Comparison of ENCODE assay signal across 1 cellular context in the genomic region with DNA sequence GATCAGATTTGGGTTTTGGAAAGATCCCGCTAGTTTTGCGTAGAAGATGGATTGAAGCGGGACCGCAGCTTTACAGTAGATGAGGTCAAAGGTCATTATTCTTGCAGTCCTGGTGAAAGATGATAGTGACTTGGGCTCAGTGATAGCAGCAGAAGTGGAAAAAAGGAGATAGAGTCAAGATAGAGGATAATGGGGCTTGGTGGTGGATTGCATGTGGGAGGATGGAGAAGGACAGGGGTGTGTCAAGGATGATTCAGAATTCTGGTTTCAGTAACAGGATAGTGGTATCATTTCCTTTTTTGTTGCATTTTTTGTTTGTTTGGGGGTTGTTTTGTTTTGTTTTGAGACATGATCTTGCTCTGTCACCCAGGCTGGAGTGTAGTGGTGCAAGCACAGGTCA.
TF ChIP-seq lines count a peak whose summit lies in the region.

No MANE protein-coding gene starts in this region.

TF ChIP-seq in K562, 482 proteins besides CTCF, POLR2A, EP300 and RAD21 (continued from another document and continues in another):
- TF ChIP-seq, protein P1, sequence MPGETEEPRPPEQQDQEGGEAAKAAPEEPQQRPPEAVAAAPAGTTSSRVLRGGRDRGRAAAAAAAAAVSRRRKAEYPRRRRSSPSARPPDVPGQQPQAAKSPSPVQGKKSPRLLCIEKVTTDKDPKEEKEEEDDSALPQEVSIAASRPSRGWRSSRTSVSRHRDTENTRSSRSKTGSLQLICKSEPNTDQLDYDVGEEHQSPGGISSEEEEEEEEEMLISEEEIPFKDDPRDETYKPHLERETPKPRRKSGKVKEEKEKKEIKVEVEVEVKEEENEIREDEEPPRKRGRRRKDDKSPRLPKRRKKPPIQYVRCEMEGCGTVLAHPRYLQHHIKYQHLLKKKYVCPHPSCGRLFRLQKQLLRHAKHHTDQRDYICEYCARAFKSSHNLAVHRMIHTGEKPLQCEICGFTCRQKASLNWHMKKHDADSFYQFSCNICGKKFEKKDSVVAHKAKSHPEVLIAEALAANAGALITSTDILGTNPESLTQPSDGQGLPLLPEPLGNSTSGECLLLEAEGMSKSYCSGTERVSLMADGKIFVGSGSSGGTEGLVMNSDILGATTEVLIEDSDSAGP (CRISPR knock-in tag; IDR thresholded peaks at IDR 0.05), result no peak
- peak; percentile 77; the same call in 1 of the 2 replicates for TF ChIP-seq ELF4 (CRISPR knock-in tag; IDR thresholded peaks at IDR 0.05)
- TF ChIP-seq ZNF41 (CRISPR knock-in tag; conservative IDR thresholded peaks at IDR 0.05), result no peak
- TF ChIP-seq TEAD4 (IDR thresholded peaks at IDR 0.05; ENCODE audit: low read length), result peak; percentile 63
- no peak for TF ChIP-seq TEAD4 (CRISPR knock-in tag; IDR thresholded peaks at IDR 0.05; ENCODE audit: borderline replicate concordance)
- TF ChIP-seq FOXK2 (conservative IDR thresholded peaks at IDR 0.05 in 1 of 2, IDR thresholded peaks at IDR 0.05 in 1 of 2; ENCODE audit: low read depth in 2 of 2), result no peak
- TF ChIP-seq, protein P2, sequence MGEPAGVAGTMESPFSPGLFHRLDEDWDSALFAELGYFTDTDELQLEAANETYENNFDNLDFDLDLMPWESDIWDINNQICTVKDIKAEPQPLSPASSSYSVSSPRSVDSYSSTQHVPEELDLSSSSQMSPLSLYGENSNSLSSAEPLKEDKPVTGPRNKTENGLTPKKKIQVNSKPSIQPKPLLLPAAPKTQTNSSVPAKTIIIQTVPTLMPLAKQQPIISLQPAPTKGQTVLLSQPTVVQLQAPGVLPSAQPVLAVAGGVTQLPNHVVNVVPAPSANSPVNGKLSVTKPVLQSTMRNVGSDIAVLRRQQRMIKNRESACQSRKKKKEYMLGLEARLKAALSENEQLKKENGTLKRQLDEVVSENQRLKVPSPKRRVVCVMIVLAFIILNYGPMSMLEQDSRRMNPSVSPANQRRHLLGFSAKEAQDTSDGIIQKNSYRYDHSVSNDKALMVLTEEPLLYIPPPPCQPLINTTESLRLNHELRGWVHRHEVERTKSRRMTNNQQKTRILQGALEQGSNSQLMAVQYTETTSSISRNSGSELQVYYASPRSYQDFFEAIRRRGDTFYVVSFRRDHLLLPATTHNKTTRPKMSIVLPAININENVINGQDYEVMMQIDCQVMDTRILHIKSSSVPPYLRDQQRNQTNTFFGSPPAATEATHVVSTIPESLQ (CRISPR knock-in tag; IDR thresholded peaks at IDR 0.05), result no peak
- no peak for TF ChIP-seq BRD9 (IDR thresholded peaks at IDR 0.05; ENCODE audit: low read depth, partially characterized antibody)
- no peak for TF ChIP-seq SMAD3 (CRISPR knock-in tag; conservative IDR thresholded peaks at IDR 0.05)
- peak; percentile 80 for TF ChIP-seq TAL1 (IDR thresholded peaks at IDR 0.05)
- TF ChIP-seq KLF16 (IDR thresholded peaks at IDR 0.05), result peak; percentile 63; the same call in 1 of the 2 replicates
- no peak for TF ChIP-seq ZNF232 (CRISPR knock-in tag; IDR thresholded peaks at IDR 0.05)
- TF ChIP-seq, protein P3, sequence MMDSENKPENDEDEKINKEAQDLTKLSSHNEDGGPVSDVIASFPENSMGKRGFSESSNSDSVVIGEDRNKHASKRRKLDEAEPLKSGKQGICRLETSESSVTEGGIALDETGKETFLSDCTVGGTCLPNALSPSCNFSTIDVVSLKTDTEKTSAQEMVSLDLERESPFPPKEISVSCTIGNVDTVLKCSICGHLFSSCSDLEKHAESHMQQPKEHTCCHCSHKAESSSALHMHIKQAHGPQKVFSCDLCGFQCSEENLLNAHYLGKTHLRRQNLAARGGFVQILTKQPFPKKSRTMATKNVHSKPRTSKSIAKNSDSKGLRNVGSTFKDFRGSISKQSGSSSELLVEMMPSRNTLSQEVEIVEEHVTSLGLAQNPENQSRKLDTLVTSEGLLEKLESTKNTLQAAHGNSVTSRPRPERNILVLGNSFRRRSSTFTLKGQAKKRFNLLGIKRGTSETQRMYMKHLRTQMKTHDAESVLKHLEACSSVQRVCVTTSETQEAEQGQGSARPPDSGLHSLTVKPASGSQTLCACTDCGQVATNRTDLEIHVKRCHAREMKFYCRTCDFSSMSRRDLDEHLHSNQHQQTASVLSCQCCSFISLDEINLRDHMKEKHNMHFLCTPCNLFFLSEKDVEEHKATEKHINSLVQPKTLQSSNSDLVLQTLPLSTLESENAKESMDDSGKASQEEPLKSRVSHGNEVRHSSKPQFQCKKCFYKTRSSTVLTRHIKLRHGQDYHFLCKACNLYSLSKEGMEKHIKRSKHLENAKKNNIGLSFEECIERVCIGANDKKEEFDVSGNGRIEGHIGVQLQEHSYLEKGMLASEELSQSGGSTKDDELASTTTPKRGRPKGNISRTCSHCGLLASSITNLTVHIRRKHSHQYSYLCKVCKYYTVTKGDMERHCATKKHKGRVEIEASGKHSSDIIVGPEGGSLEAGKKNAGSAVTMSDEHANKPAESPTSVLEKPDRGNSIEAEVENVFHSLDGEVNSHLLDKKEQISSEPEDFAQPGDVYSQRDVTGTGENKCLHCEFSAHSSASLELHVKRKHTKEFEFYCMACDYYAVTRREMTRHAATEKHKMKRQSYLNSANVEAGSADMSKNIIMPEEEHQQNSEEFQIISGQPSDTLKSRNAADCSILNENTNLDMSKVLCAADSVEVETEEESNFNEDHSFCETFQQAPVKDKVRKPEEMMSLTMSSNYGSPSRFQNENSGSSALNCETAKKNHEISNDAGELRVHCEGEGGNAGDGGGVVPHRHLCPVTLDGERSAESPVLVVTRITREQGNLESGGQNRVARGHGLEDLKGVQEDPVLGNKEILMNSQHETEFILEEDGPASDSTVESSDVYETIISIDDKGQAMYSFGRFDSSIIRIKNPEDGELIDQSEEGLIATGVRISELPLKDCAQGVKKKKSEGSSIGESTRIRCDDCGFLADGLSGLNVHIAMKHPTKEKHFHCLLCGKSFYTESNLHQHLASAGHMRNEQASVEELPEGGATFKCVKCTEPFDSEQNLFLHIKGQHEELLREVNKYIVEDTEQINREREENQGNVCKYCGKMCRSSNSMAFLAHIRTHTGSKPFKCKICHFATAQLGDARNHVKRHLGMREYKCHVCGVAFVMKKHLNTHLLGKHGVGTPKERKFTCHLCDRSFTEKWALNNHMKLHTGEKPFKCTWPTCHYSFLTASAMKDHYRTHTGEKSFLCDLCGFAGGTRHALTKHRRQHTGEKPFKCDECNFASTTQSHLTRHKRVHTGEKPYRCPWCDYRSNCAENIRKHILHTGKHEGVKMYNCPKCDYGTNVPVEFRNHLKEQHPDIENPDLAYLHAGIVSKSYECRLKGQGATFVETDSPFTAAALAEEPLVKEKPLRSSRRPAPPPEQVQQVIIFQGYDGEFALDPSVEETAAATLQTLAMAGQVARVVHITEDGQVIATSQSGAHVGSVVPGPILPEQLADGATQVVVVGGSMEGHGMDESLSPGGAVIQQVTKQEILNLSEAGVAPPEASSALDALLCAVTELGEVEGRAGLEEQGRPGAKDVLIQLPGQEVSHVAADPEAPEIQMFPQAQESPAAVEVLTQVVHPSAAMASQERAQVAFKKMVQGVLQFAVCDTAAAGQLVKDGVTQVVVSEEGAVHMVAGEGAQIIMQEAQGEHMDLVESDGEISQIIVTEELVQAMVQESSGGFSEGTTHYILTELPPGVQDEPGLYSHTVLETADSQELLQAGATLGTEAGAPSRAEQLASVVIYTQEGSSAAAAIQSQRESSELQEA (IDR thresholded peaks at IDR 0.05; ENCODE audit: low read depth), result no peak
- no peak for TF ChIP-seq ATF1 (CRISPR knock-in tag; IDR thresholded peaks at IDR 0.05)
- TF ChIP-seq ATF1 (tag; IDR thresholded peaks at IDR 0.05), result no peak
- TF ChIP-seq SPI1 (IDR thresholded peaks at IDR 0.05; ENCODE audit: borderline replicate concordance, low read depth, low read length), result no peak
- no peak for TF ChIP-seq NONO (IDR thresholded peaks at IDR 0.05; ENCODE audit: low read depth in 2 of 2, low read length in 1 of 2)
- no peak for TF ChIP-seq NCOA1 (IDR thresholded peaks at IDR 0.05; ENCODE audit: low read depth)
- TF ChIP-seq PPARD (CRISPR knock-in tag; IDR thresholded peaks at IDR 0.05), result no peak
- TF ChIP-seq, protein P4, sequence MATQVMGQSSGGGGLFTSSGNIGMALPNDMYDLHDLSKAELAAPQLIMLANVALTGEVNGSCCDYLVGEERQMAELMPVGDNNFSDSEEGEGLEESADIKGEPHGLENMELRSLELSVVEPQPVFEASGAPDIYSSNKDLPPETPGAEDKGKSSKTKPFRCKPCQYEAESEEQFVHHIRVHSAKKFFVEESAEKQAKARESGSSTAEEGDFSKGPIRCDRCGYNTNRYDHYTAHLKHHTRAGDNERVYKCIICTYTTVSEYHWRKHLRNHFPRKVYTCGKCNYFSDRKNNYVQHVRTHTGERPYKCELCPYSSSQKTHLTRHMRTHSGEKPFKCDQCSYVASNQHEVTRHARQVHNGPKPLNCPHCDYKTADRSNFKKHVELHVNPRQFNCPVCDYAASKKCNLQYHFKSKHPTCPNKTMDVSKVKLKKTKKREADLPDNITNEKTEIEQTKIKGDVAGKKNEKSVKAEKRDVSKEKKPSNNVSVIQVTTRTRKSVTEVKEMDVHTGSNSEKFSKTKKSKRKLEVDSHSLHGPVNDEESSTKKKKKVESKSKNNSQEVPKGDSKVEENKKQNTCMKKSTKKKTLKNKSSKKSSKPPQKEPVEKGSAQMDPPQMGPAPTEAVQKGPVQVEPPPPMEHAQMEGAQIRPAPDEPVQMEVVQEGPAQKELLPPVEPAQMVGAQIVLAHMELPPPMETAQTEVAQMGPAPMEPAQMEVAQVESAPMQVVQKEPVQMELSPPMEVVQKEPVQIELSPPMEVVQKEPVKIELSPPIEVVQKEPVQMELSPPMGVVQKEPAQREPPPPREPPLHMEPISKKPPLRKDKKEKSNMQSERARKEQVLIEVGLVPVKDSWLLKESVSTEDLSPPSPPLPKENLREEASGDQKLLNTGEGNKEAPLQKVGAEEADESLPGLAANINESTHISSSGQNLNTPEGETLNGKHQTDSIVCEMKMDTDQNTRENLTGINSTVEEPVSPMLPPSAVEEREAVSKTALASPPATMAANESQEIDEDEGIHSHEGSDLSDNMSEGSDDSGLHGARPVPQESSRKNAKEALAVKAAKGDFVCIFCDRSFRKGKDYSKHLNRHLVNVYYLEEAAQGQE (CRISPR knock-in tag; IDR thresholded peaks at IDR 0.05; ENCODE audit: low read depth), result no peak
- no peak for TF ChIP-seq ZNF707 (CRISPR knock-in tag; conservative IDR thresholded peaks at IDR 0.05)
- TF ChIP-seq SMAD4 (CRISPR knock-in tag; conservative IDR thresholded peaks at IDR 0.05), result 0 out of 2 replicates have a peak, but pooled peaks have one; percentile 15
- TF ChIP-seq ZFPM2 (CRISPR knock-in tag; IDR thresholded peaks at IDR 0.05), result no peak
- TF ChIP-seq ZNF224 (CRISPR knock-in tag; IDR thresholded peaks at IDR 0.05), result no peak
- TF ChIP-seq SMARCB1 (IDR thresholded peaks at IDR 0.05; ENCODE audit: insufficient read length, low read depth), result no peak
- TF ChIP-seq, protein P5, sequence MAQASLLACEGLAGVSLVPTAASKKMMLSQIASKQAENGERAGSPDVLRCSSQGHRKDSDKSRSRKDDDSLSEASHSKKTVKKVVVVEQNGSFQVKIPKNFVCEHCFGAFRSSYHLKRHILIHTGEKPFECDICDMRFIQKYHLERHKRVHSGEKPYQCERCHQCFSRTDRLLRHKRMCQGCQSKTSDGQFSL (CRISPR knock-in tag; IDR thresholded peaks at IDR 0.05), result no peak
- TF ChIP-seq, protein P5 (tag; IDR thresholded peaks at IDR 0.05), result no peak
- TF ChIP-seq FOXM1 (IDR thresholded peaks at IDR 0.05; ENCODE audit: low read depth), result peak; percentile 29; the same call in 1 of the 2 replicates
- TF ChIP-seq FOXM1 (CRISPR knock-in tag; IDR thresholded peaks at IDR 0.05; ENCODE audit: low read depth), result no peak
- TF ChIP-seq ZNF197 (CRISPR knock-in tag; IDR thresholded peaks at IDR 0.05; ENCODE audit: low read depth), result no peak
- TF ChIP-seq, protein P6, sequence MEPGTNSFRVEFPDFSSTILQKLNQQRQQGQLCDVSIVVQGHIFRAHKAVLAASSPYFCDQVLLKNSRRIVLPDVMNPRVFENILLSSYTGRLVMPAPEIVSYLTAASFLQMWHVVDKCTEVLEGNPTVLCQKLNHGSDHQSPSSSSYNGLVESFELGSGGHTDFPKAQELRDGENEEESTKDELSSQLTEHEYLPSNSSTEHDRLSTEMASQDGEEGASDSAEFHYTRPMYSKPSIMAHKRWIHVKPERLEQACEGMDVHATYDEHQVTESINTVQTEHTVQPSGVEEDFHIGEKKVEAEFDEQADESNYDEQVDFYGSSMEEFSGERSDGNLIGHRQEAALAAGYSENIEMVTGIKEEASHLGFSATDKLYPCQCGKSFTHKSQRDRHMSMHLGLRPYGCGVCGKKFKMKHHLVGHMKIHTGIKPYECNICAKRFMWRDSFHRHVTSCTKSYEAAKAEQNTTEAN (CRISPR knock-in tag; IDR thresholded peaks at IDR 0.05), result no peak
- TF ChIP-seq KLF10 (CRISPR knock-in tag; IDR thresholded peaks at IDR 0.05), result no peak
- TF ChIP-seq ZKSCAN1 (IDR thresholded peaks at IDR 0.05; ENCODE audit: low read depth, low read length), result no peak
- TF ChIP-seq FOXK1 (CRISPR knock-in tag; IDR thresholded peaks at IDR 0.05; ENCODE audit: borderline replicate concordance), result no peak
- no peak for TF ChIP-seq PHTF2 (CRISPR knock-in tag; IDR thresholded peaks at IDR 0.05)
- TF ChIP-seq, protein P7, sequence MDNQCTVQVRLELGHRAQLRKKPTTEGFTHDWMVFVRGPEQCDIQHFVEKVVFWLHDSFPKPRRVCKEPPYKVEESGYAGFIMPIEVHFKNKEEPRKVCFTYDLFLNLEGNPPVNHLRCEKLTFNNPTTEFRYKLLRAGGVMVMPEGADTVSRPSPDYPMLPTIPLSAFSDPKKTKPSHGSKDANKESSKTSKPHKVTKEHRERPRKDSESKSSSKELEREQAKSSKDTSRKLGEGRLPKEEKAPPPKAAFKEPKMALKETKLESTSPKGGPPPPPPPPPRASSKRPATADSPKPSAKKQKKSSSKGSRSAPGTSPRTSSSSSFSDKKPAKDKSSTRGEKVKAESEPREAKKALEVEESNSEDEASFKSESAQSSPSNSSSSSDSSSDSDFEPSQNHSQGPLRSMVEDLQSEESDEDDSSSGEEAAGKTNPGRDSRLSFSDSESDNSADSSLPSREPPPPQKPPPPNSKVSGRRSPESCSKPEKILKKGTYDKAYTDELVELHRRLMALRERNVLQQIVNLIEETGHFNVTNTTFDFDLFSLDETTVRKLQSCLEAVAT (IDR thresholded peaks at IDR 0.05), result no peak
- 0 out of 2 replicates have a peak, but pooled peaks have one; percentile 49 for TF ChIP-seq EHMT2 (IDR thresholded peaks at IDR 0.05)
- no peak for TF ChIP-seq ZNF764 (CRISPR knock-in tag; IDR thresholded peaks at IDR 0.05; ENCODE audit: low read depth)
- no peak for TF ChIP-seq SUPT5H (IDR thresholded peaks at IDR 0.05)
- TF ChIP-seq, protein P8, sequence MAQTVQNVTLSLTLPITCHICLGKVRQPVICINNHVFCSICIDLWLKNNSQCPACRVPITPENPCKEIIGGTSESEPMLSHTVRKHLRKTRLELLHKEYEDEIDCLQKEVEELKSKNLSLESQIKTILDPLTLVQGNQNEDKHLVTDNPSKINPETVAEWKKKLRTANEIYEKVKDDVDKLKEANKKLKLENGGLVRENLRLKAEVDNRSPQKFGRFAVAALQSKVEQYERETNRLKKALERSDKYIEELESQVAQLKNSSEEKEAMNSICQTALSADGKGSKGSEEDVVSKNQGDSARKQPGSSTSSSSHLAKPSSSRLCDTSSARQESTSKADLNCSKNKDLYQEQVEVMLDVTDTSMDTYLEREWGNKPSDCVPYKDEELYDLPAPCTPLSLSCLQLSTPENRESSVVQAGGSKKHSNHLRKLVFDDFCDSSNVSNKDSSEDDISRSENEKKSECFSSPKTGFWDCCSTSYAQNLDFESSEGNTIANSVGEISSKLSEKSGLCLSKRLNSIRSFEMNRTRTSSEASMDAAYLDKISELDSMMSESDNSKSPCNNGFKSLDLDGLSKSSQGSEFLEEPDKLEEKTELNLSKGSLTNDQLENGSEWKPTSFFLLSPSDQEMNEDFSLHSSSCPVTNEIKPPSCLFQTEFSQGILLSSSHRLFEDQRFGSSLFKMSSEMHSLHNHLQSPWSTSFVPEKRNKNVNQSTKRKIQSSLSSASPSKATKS (CRISPR knock-in tag; IDR thresholded peaks at IDR 0.05), result no peak
